Comparison of ENCODE assay signal across 9 cellular contexts in genomic region chr5:159341914-159342313, GRCh38. TPM values are rescaled to one million over a fixed set of nuclear protein-coding genes. Genes with fewer than 3 reads are reported as not detected.
DNase-seq lines count a peak whose midpoint lies in the region; ATAC-seq and TF ChIP-seq lines count a peak whose summit lies in the region.
"Had no signal": no experiment of that assay in that cellular context is flagged by ENCODE, and none has a peak within 500 bp of the region (broad histone marks: within the 10 kb centered on the region; RNA-seq: fewer than 3 reads in every experiment).

No MANE protein-coding gene starts in this region.

- H3K27me3 Mint-ChIP-seq in activated CD4-positive, alpha-beta memory T cell treated with anti-CD3 and anti-CD28 coated beads, Interleukin-2, amount 10 ng/mL, durations not matched to agents 7 days and 5 days: peaks cover 1% of the 10 kb centered on the region

- H3K9me3 ChIP-seq in spleen (peaks cover 0 to 13% (median 8%) of the 10 kb centered on the region in 8 donors), esophagus muscularis mucosa (peaks cover 0 to 21% (median 12%) of the 10 kb centered on the region in 4 donors)

- peaks cover 85% of the 10 kb centered on the region for H3K4me1 Mint-ChIP-seq in activated CD4-positive, alpha-beta memory T cell treated with anti-CD3 and anti-CD28 coated beads, Interleukin-2, amount 10 ng/mL, durations not matched to agents 7 days and 5 days

- no peak for TF ChIP-seq EP300 in esophagus muscularis mucosa (IDR thresholded peaks at IDR 0.05)

- intact Hi-C loops in spleen (cut with DNase I; ENCODE audit: low total_unique reads): no loop called here
- intact Hi-C loops in esophagus muscularis mucosa (cut with DNase I): no loop called here

- peaks cover 46% of the 10 kb centered on the region for H3K36me3 Mint-ChIP-seq in activated CD4-positive, alpha-beta memory T cell treated with anti-CD3 and anti-CD28 coated beads, Interleukin-2, amount 10 ng/mL, durations not matched to agents 7 days and 5 days (ENCODE audit: low read depth)

- peak overlapping the region in 6 of 8 donors; percentile 11 to 70 (median 45) for H3K27ac ChIP-seq in spleen
- no peak overlapping the region for H3K27ac ChIP-seq in esophagus muscularis mucosa (replicated peaks in 1 of 4)

- TF ChIP-seq POLR2A in spleen (IDR thresholded peaks at IDR 0.05): no peak
- TF ChIP-seq POLR2A in esophagus muscularis mucosa (IDR thresholded peaks at IDR 0.05; ENCODE audit: low read depth): no peak

- H3K4me1 ChIP-seq in spleen (peaks cover 7 to 40% (median 32%) of the 10 kb centered on the region in 6 donors), esophagus muscularis mucosa (peaks cover 0 to 12% (median 0%) of the 10 kb centered on the region in 4 donors)

- ATAC-seq in HG03342 (IDR thresholded peaks at IDR 0.05; ENCODE audit: unreplicated experiment): no peak
- no peak for ATAC-seq in GM21825 (IDR thresholded peaks at IDR 0.05; ENCODE audit: unreplicated experiment)

- H3K4me3 Mint-ChIP-seq in activated CD4-positive, alpha-beta memory T cell treated with anti-CD3 and anti-CD28 coated beads, Interleukin-2, amount 10 ng/mL, durations not matched to agents 7 days and 5 days: no peak overlapping the region

- peaks cover 29% of the 10 kb centered on the region for H3K9me3 Mint-ChIP-seq in activated CD4-positive, alpha-beta memory T cell treated with anti-CD3 and anti-CD28 coated beads, Interleukin-2, amount 10 ng/mL, durations not matched to agents 7 days and 5 days

- no peaks in the 10 kb centered on the region for H3K27me3 ChIP-seq in spleen (replicated peaks in 1 of 7)
- H3K27me3 ChIP-seq in esophagus muscularis mucosa: no peaks in the 10 kb centered on the region

- TF ChIP-seq CTCF in fibroblast of the aortic adventitia (IDR thresholded peaks at IDR 0.05; ENCODE audit: insufficient read depth, low read length) (no peak), spleen (IDR thresholded peaks at IDR 0.05 in 8 of 11, conservative IDR thresholded peaks at IDR 0.05 in 3 of 11) (no peak), esophagus muscularis mucosa (IDR thresholded peaks at IDR 0.05) (no peak)

- CTCF ChIA-PET in activated CD4-positive, alpha-beta memory T cell treated with anti-CD3 and anti-CD28 coated beads, Interleukin-2, amount 10 ng/mL, durations not matched to agents 7 days and 5 days (lab: Charles Lee): interaction anchor here (0.8 to 2.8 kb wide), 8 partner anchors 9 to 185 kb away, joined by 3 to 23 read pairs (median 4); no protein-coding TSS in a partner anchor

- peak overlapping the region; percentile 87 for H3K27ac Mint-ChIP-seq in activated CD4-positive, alpha-beta memory T cell treated with anti-CD3 and anti-CD28 coated beads, Interleukin-2, amount 10 ng/mL, durations not matched to agents 7 days and 5 days

- DNase-seq in DMS79 treated with DMSO at 0.1 percent for 48 hours (lab: John Stamatoyannopoulos, UW) (peak; percentile 24), NAMALWA (ENCODE audit: low spot score) (peak; percentile 44), fibroblast of the aortic adventitia (ENCODE audit: low read depth) (peak; percentile 76), spleen (peak; percentile 81), esophagus muscularis mucosa (ENCODE audit: extremely low spot score) (no peak)
- peak; percentile 78 for DNase-seq in activated CD4-positive, alpha-beta memory T cell treated with anti-CD3 and anti-CD28 coated beads, Interleukin-2, amount 10 ng/mL, durations not matched to agents 7 days and 5 days

- 10 to 27% (median 16%) methylated on average over 4 of the region's 4 CpGs for WGBS in spleen, 5 donors
- 59% methylated on average over 4 of the region's 4 CpGs for WGBS in esophagus muscularis mucosa

- H3K4me3 ChIP-seq in fibroblast of the aortic adventitia (ENCODE audit: low read depth, low read length): no peak overlapping the region
- H3K4me3 ChIP-seq in spleen: no peak overlapping the region
- H3K4me3 ChIP-seq in esophagus muscularis mucosa: no peak overlapping the region

- H3K36me3 ChIP-seq in spleen (no peaks in the 10 kb centered on the region), esophagus muscularis mucosa (no peaks in the 10 kb centered on the region)

- POLR2A ChIA-PET in activated CD4-positive, alpha-beta memory T cell treated with anti-CD3 and anti-CD28 coated beads, Interleukin-2, amount 10 ng/mL, durations not matched to agents 7 days and 5 days (lab: Charles Lee): interaction anchor here (0.7 to 5.6 kb wide), 9 partner anchors 9 to 135 kb away, joined by 3 to 98 read pairs (median 8); no protein-coding TSS in a partner anchor

RNA-seq across cellular contexts. Expression of gene IL12B, which starts 11.6 kb away (rescaled TPM):
- under 1 TPM in 1 of 2 experiments, not detected in 1; 0.08 TPM for total RNA-seq in activated CD4-positive, alpha-beta memory T cell treated with anti-CD3 and anti-CD28 coated beads, Interleukin-2, amount 10 ng/mL, durations not matched to agents 7 days and 5 days
- total RNA-seq in fibroblast of the aortic adventitia (ENCODE audit: low replicate concordance) (0.09 TPM in 1 of 2 replicates, not detected in the other), spleen (under 1 TPM in 2 of 7 donors, not detected in 5; 0.23 to 0.29 TPM), esophagus muscularis mucosa (under 1 TPM in 1 of 4 donors, not detected in 3; 0.17 TPM)
- under 1 TPM in 2 of 3 donors, not detected in 1; 0.06 to 0.07 TPM for polyA plus RNA-seq in spleen
- polyA plus RNA-seq: neural cell had no signal

Comparison
In these comparisons a context has a peak if more than half of its experiments do, and no peak if none do; other contexts are left out.
1. H3K27ac ChIP-seq: peak in spleen (6 of 8); none in esophagus muscularis mucosa (0 of 4).